ENCODE assay signal across 9 cellular contexts in the genomic region with DNA sequence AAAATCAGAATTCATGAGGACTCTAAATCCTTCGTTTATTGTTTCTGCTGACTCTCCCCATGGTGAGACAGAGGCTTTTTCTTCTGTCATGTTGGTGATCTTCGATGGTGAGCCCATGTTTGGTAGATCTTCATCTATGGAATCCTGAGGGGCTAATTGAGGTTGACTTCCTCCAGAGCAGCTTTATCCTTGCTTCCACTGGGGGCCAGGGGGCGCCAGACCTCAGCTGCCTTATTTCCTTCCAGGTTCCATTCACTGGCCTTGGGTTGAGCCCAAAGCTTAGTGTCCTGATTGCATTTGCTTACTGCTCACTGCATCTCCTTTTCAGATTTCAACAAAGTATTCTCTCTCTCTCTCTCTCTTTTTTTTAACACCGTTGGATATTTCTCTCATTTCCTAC.
DNase-seq lines count a peak whose midpoint lies in the region; ATAC-seq and TF ChIP-seq lines count a peak whose summit lies in the region.
"Had no signal": no experiment of that assay in that cellular context is flagged by ENCODE, and none has a peak within 500 bp of the region (broad histone marks: within the 10 kb centered on the region; RNA-seq: fewer than 3 reads in every experiment).

No MANE protein-coding gene starts in this region.

- no peaks in the 10 kb centered on the region for H3K36me3 ChIP-seq in KMS-11 (ENCODE audit: insufficient read depth)

- no peaks in the 10 kb centered on the region for H3K79me2 ChIP-seq in KMS-11 (ENCODE audit: insufficient read depth, low read depth)

- no peak overlapping the region for H2AFZ ChIP-seq in KMS-11 (ENCODE audit: low read depth)

- no peaks in the 10 kb centered on the region for H4K20me1 ChIP-seq in KMS-11 (ENCODE audit: insufficient read depth)

- H3K4me1 ChIP-seq in KMS-11 (ENCODE audit: low read depth, poor library complexity, severe bottlenecking) = no peaks in the 10 kb centered on the region

- in situ Hi-C loops in G401 (cut with HindIII; ENCODE audit: low sequenced_read_pairs) = no loop called here

- DNase-seq in G401 (ENCODE audit: low spot score) (peak; percentile 14), kidney tubule cell (ENCODE audit: low spot score) (peak; percentile 15), NCI-H187 (lab: John Stamatoyannopoulos, UW) (no peak)
- peak; percentile 22 for DNase-seq in activated naive CD4-positive, alpha-beta T cell treated with Interleukin-2 at 50 U/mL for 16 hours
- DNase-seq in effector CD4-positive, alpha-beta T cell = no peak
- no peak for DNase-seq in activated CD4-positive, CD25-positive, alpha-beta regulatory T cell treated with anti-CD3 and anti-CD28 coated beads, Interleukin-2, amount 50 U/mL, for 72 hours
- DNase-seq: stimulated activated naive B cell treated with anti-CD40 and anti-IgM and Interleukin-4, amounts not matched to agents 10 μg/mL and 1 μg/mL and 100 μg/mL, for 72 hours had no signal

- ATAC-seq in GM18498 (IDR thresholded peaks at IDR 0.05; ENCODE audit: unreplicated experiment) = no peak

- no peaks in the 10 kb centered on the region for H3K27me3 ChIP-seq in KMS-11 (ENCODE audit: insufficient read depth, low read depth)

- no peak overlapping the region for H3K4me2 ChIP-seq in KMS-11

- no peak overlapping the region for H3K9ac ChIP-seq in KMS-11

- H3K27ac ChIP-seq in KMS-11 = no peak overlapping the region

- TF ChIP-seq CTCF in KMS-11 (conservative IDR thresholded peaks at IDR 0.05; ENCODE audit: low read depth, low read length) = peak; percentile 65

- no peak overlapping the region for H3K4me3 ChIP-seq in KMS-11 (IDR thresholded peaks at IDR 0.05; ENCODE audit: insufficient read depth, low read depth, low read length)

Comparison
In these comparisons a context has a peak if more than half of its experiments do, and no peak if none do; other contexts are left out.
1. DNase-seq: peak in G401 (single experiment), activated naive CD4-positive, alpha-beta T cell treated with Interleukin-2 at 50 U/mL for 16 hours (single experiment) and kidney tubule cell (single experiment); none in effector CD4-positive, alpha-beta T cell (single experiment), activated CD4-positive, CD25-positive, alpha-beta regulatory T cell treated with anti-CD3 and anti-CD28 coated beads, Interleukin-2, amount 50 U/mL, for 72 hours (single experiment) and NCI-H187 (0 of 2).